ENCODE assay signal across 8 cellular contexts in genomic region chr10:70115948-70116682, GRCh38. TPM values are rescaled to one million over a fixed set of nuclear protein-coding genes. Genes with fewer than 3 reads are reported as not detected.
A peak's percentile ranks its signal among the peaks of the same experiment; 100 is the strongest.
DNase-seq lines count a peak whose midpoint lies in the region; TF ChIP-seq lines count a peak whose summit lies in the region.

No MANE protein-coding gene starts in this region.

- H3K4me1 ChIP-seq in mesendoderm (ENCODE audit: control insufficient read depth, low read depth, low read length): no peaks in the 10 kb centered on the region

- WGBS in mesendoderm (ENCODE audit: extremely low coverage, insufficient coverage, low lambda C conversion rate): no CpG with 5 or more reads among the region's 12 CpGs

- no peak overlapping the region for H2BK5ac ChIP-seq in mesendoderm (ENCODE audit: low read length)

- H3K27ac ChIP-seq in coronary artery (no peak overlapping the region), mesendoderm (ENCODE audit: low read depth, low read length) (no peak overlapping the region)

- no peak overlapping the region for H2BK120ac ChIP-seq in mesendoderm (ENCODE audit: low read depth, low read length)

- H3K4ac ChIP-seq in mesendoderm (ENCODE audit: low read depth, low read length): no peak overlapping the region

- peak; percentile 85 for TF ChIP-seq CTCF in coronary artery (IDR thresholded peaks at IDR 0.05)

- H4K8ac ChIP-seq in mesendoderm (ENCODE audit: low read depth, low read length): no peak overlapping the region

- no peak overlapping the region for H3K9ac ChIP-seq in mesendoderm (ENCODE audit: low read length)

- H3K27me3 ChIP-seq in mesendoderm (ENCODE audit: insufficient read depth, low read length, poor library complexity): no peaks in the 10 kb centered on the region

- no peak overlapping the region for H3K18ac ChIP-seq in mesendoderm (ENCODE audit: low read length)

- no peaks in the 10 kb centered on the region for H3K79me1 ChIP-seq in mesendoderm (ENCODE audit: low read length)

- no peaks in the 10 kb centered on the region for H3K79me2 ChIP-seq in mesendoderm (ENCODE audit: control insufficient read depth, insufficient read depth, low read length)

- no peak overlapping the region for H2BK15ac ChIP-seq in mesendoderm (replicated peaks; ENCODE audit: low read depth)

- no peak overlapping the region for H3K4me2 ChIP-seq in mesendoderm (ENCODE audit: low read length)

- peaks cover 2% of the 10 kb centered on the region for H3K36me3 ChIP-seq in mesendoderm (ENCODE audit: control insufficient read depth, insufficient read depth, low read length)

- peak overlapping the region; percentile 2 for H3K56ac ChIP-seq in mesendoderm (ENCODE audit: low read length)

- DNase-seq in NCI-H2227 (lab: John Stamatoyannopoulos, UW; ENCODE audit: unreplicated experiment): peak; percentile 19
- DNase-seq in NCI-H2227 treated with DMSO at 0.1 percent for 48 hours (lab: John Stamatoyannopoulos, UW): no peak
- peak; percentile 30 for DNase-seq in NCI-H1092 (lab: John Stamatoyannopoulos, UW)
- DNase-seq in activated CD4-positive, alpha-beta T cell treated with anti-CD3 and anti-CD28 coated beads for 48 hours: peak; percentile 67
- DNase-seq in coronary artery (ENCODE audit: low spot score): no peak
- DNase-seq in mesendoderm: peak; percentile 76
- peak; percentile 35 for DNase-seq in stimulated activated naive CD4-positive, alpha-beta T cell treated with Interleukin-2 at 50 U/mL for 16 hours (lab: John Stamatoyannopoulos, UW)
- DNase-seq in epidermal melanocyte (ENCODE audit: insufficient read length, low spot score): no peak

- no peak overlapping the region for H2AK5ac ChIP-seq in mesendoderm (ENCODE audit: low read length)

- H4K5ac ChIP-seq in mesendoderm (ENCODE audit: low read length): no peak overlapping the region

- no peak overlapping the region for H3K4me3 ChIP-seq in coronary artery
- no peak overlapping the region for H3K4me3 ChIP-seq in mesendoderm (ENCODE audit: low read length)

- no peak overlapping the region for H3K23ac ChIP-seq in mesendoderm (ENCODE audit: low read length)

RNA-seq across cellular contexts. Expression of gene AIFM2, which starts 16.5 kb away (rescaled TPM):
- polyA plus RNA-seq in mesendoderm (2013, experiment 1 of 2): 3.0 TPM
- 2.9 TPM for polyA plus RNA-seq in mesendoderm (2013, experiment 2 of 2)

RNA-seq across cellular contexts. Expression of gene TYSND1, which starts 30.4 kb away (rescaled TPM):
- 5.9 TPM for polyA plus RNA-seq in mesendoderm (2013, experiment 1 of 2)
- polyA plus RNA-seq in mesendoderm (2013, experiment 2 of 2): 6.1 TPM

RNA-seq across cellular contexts. Expression of gene SAR1A, which starts 54.2 kb away (rescaled TPM):
- polyA plus RNA-seq in mesendoderm (2013, experiment 1 of 2): 69.5 TPM
- 69.3 TPM for polyA plus RNA-seq in mesendoderm (2013, experiment 2 of 2)

Comparison
In these comparisons a context has a peak if more than half of its experiments do, and no peak if none do; other contexts are left out.
1. DNase-seq: peak in NCI-H2227 (single experiment), NCI-H1092 (single experiment), activated CD4-positive, alpha-beta T cell treated with anti-CD3 and anti-CD28 coated beads for 48 hours (single experiment), mesendoderm (single experiment) and stimulated activated naive CD4-positive, alpha-beta T cell treated with Interleukin-2 at 50 U/mL for 16 hours (single experiment); none in NCI-H2227 treated with DMSO at 0.1 percent for 48 hours (single experiment), coronary artery (single experiment) and epidermal melanocyte (single experiment).